8 cellular contexts compared by ENCODE assay signal in genomic region chr11:45847908-45848316, GRCh38. TPM values are rescaled to one million over a fixed set of nuclear protein-coding genes. Genes with fewer than 3 reads are reported as not detected.
DNase-seq lines count a peak whose midpoint lies in the region; ATAC-seq and FAIRE-seq lines count a peak whose summit lies in the region.

No MANE protein-coding gene starts in this region.

- H3K27me3 ChIP-seq in endocrine pancreas (ENCODE audit: control insufficient read depth, insufficient read depth, low read length): no peaks in the 10 kb centered on the region

- H3K4me1 ChIP-seq in endocrine pancreas (ENCODE audit: control insufficient read depth, insufficient read depth, low read length) (peaks cover 21% of the 10 kb centered on the region), mesodermal cell (ENCODE audit: control insufficient read depth, insufficient read depth, low read length, poor library complexity, severe bottlenecking) (peaks cover 8% of the 10 kb centered on the region)

- DNase-seq in EH (ENCODE audit: low read depth) (peak; percentile 72), LoVo (ENCODE audit: low spot score) (peak; percentile 44), RCC 7860 (ENCODE audit: low spot score) (no peak)
- DNase-seq in activated CD4-positive, alpha-beta T cell treated with anti-CD3 and anti-CD28 coated beads for 1 hour: peak; percentile 10
- DNase-seq in stimulated activated naive CD4-positive, alpha-beta T cell treated with Interleukin-2 at 50 U/mL for 16 hours (lab: John Stamatoyannopoulos, UW): peak; percentile 40

- H3K27ac ChIP-seq in mesodermal cell (ENCODE audit: low read depth, low read length, severe bottlenecking): peak overlapping the region; percentile 86

- peak; percentile 3 for ATAC-seq in GM21786 (IDR thresholded peaks at IDR 0.05; ENCODE audit: unreplicated experiment)

- H3K4me3 ChIP-seq in endocrine pancreas (ENCODE audit: control insufficient read depth, insufficient read depth, low read length): peak overlapping the region; percentile 71
- peak overlapping the region; percentile 77 for H3K4me3 ChIP-seq in mesodermal cell (ENCODE audit: extremely low read depth, insufficient read depth, low read length, poor library complexity, severe bottlenecking)

- WGBS in mesodermal cell (ENCODE audit: insufficient coverage in 2 of 2), 2 experiments: 0 to 1% methylated on average over 9 of the region's 16 CpGs

- H3K36me3 ChIP-seq in endocrine pancreas (ENCODE audit: control insufficient read depth, insufficient read depth, low read length) (no peaks in the 10 kb centered on the region), mesodermal cell (ENCODE audit: control insufficient read depth, insufficient read depth, low read length) (no peaks in the 10 kb centered on the region)

- peak overlapping the region; percentile 87 for H3K9ac ChIP-seq in endocrine pancreas (ENCODE audit: control insufficient read depth, insufficient read depth, low read length)

- H3K9me3 ChIP-seq in endocrine pancreas (ENCODE audit: control insufficient read depth, low read length) (no peaks in the 10 kb centered on the region), mesodermal cell (ENCODE audit: control insufficient read depth, low read length) (no peaks in the 10 kb centered on the region)

- no peak for FAIRE-seq in RCC 7860 (lab: Jason Lieb, UNC)

RNA-seq across cellular contexts. Expression of gene CRY2, which starts 0.6 kb away (rescaled TPM):
- polyA plus RNA-seq in mesodermal cell (2013, experiment 1 of 2): 11.6 TPM
- polyA plus RNA-seq in mesodermal cell (2013, experiment 2 of 2): 10.0 TPM

RNA-seq across cellular contexts. Expression of gene MAPK8IP1, which starts 37.5 kb away (rescaled TPM):
- polyA plus RNA-seq in mesodermal cell (2013, experiment 1 of 2): 10.2 TPM
- 7.8 TPM for polyA plus RNA-seq in mesodermal cell (2013, experiment 2 of 2)

RNA-seq across cellular contexts. Expression of gene SLC35C1, which starts 43.0 kb away (rescaled TPM):
- polyA plus RNA-seq in mesodermal cell (2013, experiment 1 of 2): 10.4 TPM
- polyA plus RNA-seq in mesodermal cell (2013, experiment 2 of 2): 10.9 TPM

RNA-seq across cellular contexts. Expression of gene FREY1, which starts 59.2 kb away (rescaled TPM):
- 0.41 TPM for polyA plus RNA-seq in mesodermal cell (2013, experiment 1 of 2)
- not detected for polyA plus RNA-seq in mesodermal cell (2013, experiment 2 of 2)
